Comparison of ENCODE assay signal across 7 cellular contexts in the genomic region with DNA sequence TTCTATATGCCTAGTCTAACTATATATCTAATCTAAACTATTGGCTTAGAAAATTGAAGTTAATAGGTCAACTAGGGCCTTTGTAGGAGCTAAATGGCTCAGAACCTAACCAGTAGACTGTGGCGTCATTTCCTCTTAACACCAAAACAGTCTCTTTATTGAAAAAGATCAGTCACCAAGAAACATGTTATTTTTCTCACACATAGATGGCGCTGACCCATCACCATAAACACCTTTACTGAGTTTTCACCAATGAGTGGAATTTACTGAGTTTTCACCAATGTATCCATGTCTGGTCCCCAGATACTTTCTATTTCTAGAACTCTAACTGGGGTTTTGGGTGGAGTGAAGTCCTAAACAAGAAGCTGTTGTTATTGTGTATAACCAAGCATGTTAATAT.
A peak's percentile ranks its signal among the peaks of the same experiment; 100 is the strongest.
DNase-seq lines count a peak whose midpoint lies in the region; ATAC-seq, FAIRE-seq and TF ChIP-seq lines count a peak whose summit lies in the region.

No MANE protein-coding gene starts in this region.

- H3K9ac ChIP-seq in GM12878 (ENCODE audit: control insufficient read depth, insufficient read depth, low read length) (no peak overlapping the region), neural progenitor cell (no peak overlapping the region)

- no peaks in the 10 kb centered on the region for H3K27me3 ChIP-seq in GM12878 (replicated peaks in 1 of 2; ENCODE audit: control insufficient read depth in 2 of 2, insufficient read depth in 2 of 2, low read length in 1 of 2)
- no peaks in the 10 kb centered on the region for H3K27me3 ChIP-seq in neural progenitor cell

- H3K4me3 Mint-ChIP-seq in neural progenitor cell: no peak overlapping the region

- no peaks in the 10 kb centered on the region for H3K36me3 Mint-ChIP-seq in neural progenitor cell

- H3K4me3 ChIP-seq in GM12878 (no peak overlapping the region), neural progenitor cell (no peak overlapping the region)

- H3K27ac Mint-ChIP-seq in neural progenitor cell: no peak overlapping the region

- no peaks in the 10 kb centered on the region for H3K9me3 ChIP-seq in GM12878 (replicated peaks; ENCODE audit: control insufficient read depth, insufficient read depth, low read length)
- no peaks in the 10 kb centered on the region for H3K9me3 ChIP-seq in neural progenitor cell (ENCODE audit: low read depth)

- DNase-seq in GM10248 (ENCODE audit: extremely low spot score) (no peak), LHCN-M2 (ENCODE audit: low read depth) (peak; percentile 75), GM12878 (ENCODE audit: low read depth, low spot score) (no peak), neural progenitor cell (ENCODE audit: low spot score) (peak; percentile 38), NCI-H1436 (lab: John Stamatoyannopoulos, UW) (no peak), NCI-H187 treated with DMSO at 0.1 percent for 48 hours (lab: John Stamatoyannopoulos, UW) (no peak), activated T-cell treated with anti-CD3 and anti-CD28 coated beads for 4 hours (no peak)

- no peaks in the 10 kb centered on the region for H4K20me1 ChIP-seq in GM12878 (ENCODE audit: control insufficient read depth, insufficient read depth)
- H4K20me1 ChIP-seq in neural progenitor cell (ENCODE audit: low read depth): no peaks in the 10 kb centered on the region

- POLR2A ChIA-PET in GM10248 (lab: Yijun Ruan, JAX): no interaction called here
- POLR2A ChIA-PET in GM12878 (lab: Charles Lee): no interaction called here

- no TSS peak for BruUV-seq in GM12878 (replicated peaks; lab: Mats Ljungman, UMichigan)

- H3K4me1 ChIP-seq in GM12878 (ENCODE audit: control insufficient read depth, insufficient read depth, low read length) (no peaks in the 10 kb centered on the region), neural progenitor cell (no peaks in the 10 kb centered on the region)

- H3K4me1 Mint-ChIP-seq in neural progenitor cell: no peaks in the 10 kb centered on the region

- H3K79me2 ChIP-seq in GM12878 (ENCODE audit: control insufficient read depth, insufficient read depth, low read length): no peaks in the 10 kb centered on the region
- no peaks in the 10 kb centered on the region for H3K79me2 ChIP-seq in neural progenitor cell (ENCODE audit: low read depth)

- in situ Hi-C loops in GM12878 (cut with MboI): no loop called here

- peaks cover 2% of the 10 kb centered on the region for H3K9me3 Mint-ChIP-seq in neural progenitor cell

- CTCF ChIA-PET in GM10248 (lab: Yijun Ruan, JAX) (no interaction called here), GM12878 (lab: Yijun Ruan, JAX) (interaction anchor here (1.7 kb wide), 2 partner anchors 17 to 1298 kb away, joined by 4 read pairs; no protein-coding TSS in a partner anchor)

- no peaks in the 10 kb centered on the region for H3K36me3 ChIP-seq in GM12878 (ENCODE audit: control insufficient read depth in 2 of 2, insufficient read depth in 2 of 2, low read length in 1 of 2)
- H3K36me3 ChIP-seq in neural progenitor cell: no peaks in the 10 kb centered on the region

- peak; percentile 43; the same call in 1 of the 2 replicates for TF ChIP-seq RAD21 in GM12878 (IDR thresholded peaks at IDR 0.05; ENCODE audit: insufficient read depth, low read depth, low read length)

- RAD21 ChIA-PET in GM12878 (lab: Charles Lee; ENCODE audit: unreplicated experiment): interaction anchor here (1.1 to 1.2 kb wide), 2 partner anchors 136 to 1298 kb away, joined by 3 read pairs; no protein-coding TSS in a partner anchor

- TF ChIP-seq CTCF in GM10248 (IDR thresholded peaks at IDR 0.05; ENCODE audit: control extremely low read depth, extremely low read depth, low read depth, missing control alignments) (peak; percentile 17), GM12878 (IDR thresholded peaks at IDR 0.05 in 2 of 3, conservative IDR thresholded peaks at IDR 0.05 in 1 of 3; ENCODE audit: control insufficient read depth in 2 of 3, extremely low read depth in 1 of 3, insufficient read depth in 1 of 3, low read depth in 3 of 3, low read length in 3 of 3) (peak in 1 of 3 experiments; percentile 32; a peak in 2 of 6 replicates), neural progenitor cell (IDR thresholded peaks at IDR 0.05) (peak; percentile 58)

- no peaks in the 10 kb centered on the region for H3K27me3 Mint-ChIP-seq in neural progenitor cell (ENCODE audit: insufficient read depth, low read depth)

- no peaks in the 10 kb centered on the region for H3F3A ChIP-seq in neural progenitor cell (ENCODE audit: low read depth)

- TF ChIP-seq POLR2A in GM12878 (IDR thresholded peaks at IDR 0.05; ENCODE audit: low read depth, low read length): no peak

- ATAC-seq in GM12878: peak; percentile 52

- H3K4me2 ChIP-seq in GM12878 (ENCODE audit: control insufficient read depth, insufficient read depth): no peak overlapping the region
- H3K4me2 ChIP-seq in neural progenitor cell: no peak overlapping the region

- H3K27ac ChIP-seq in GM12878 (ENCODE audit: control insufficient read depth, insufficient read depth): no peak overlapping the region
- no peak overlapping the region for H3K27ac ChIP-seq in neural progenitor cell

- no peak for TF ChIP-seq EP300 in GM12878 (IDR thresholded peaks at IDR 0.05; ENCODE audit: borderline replicate concordance in 1 of 2, control insufficient read depth in 1 of 2, low read depth in 2 of 2, low read length in 2 of 2)

- SMC1A ChIA-PET in GM12878 (lab: Charles Lee; ENCODE audit: uncharacterized antibody, unreplicated experiment): interaction anchor here (0.7 to 1.3 kb wide), 2 partner anchors 809 to 1011 kb away, joined by 3 read pairs; no protein-coding TSS in a partner anchor

- FAIRE-seq in GM12878 (lab: Jason Lieb, UNC): no peak

- no peak overlapping the region for H2AFZ ChIP-seq in GM12878 (ENCODE audit: control insufficient read depth, low read depth, low read length)
- no peak overlapping the region for H2AFZ ChIP-seq in neural progenitor cell (replicated peaks)

- WGBS in GM12878 (ENCODE audit: insufficient coverage, insufficient replicate concordance, low lambda C conversion rate, missing lambda C conversion rate): 35% methylated on average over 2 of the region's 2 CpGs

- intact Hi-C loops in GM12878 (cut with micrococcal nuclease; ENCODE audit: unreplicated experiment): loop anchor here (10.0 kb wide), 1 partner anchor 528 kb away; no protein-coding TSS in a partner anchor

TF ChIP-seq in GM12878, 131 proteins besides CTCF, POLR2A, EP300 and RAD21 (continues in another document):
- TF ChIP-seq, protein P1, sequence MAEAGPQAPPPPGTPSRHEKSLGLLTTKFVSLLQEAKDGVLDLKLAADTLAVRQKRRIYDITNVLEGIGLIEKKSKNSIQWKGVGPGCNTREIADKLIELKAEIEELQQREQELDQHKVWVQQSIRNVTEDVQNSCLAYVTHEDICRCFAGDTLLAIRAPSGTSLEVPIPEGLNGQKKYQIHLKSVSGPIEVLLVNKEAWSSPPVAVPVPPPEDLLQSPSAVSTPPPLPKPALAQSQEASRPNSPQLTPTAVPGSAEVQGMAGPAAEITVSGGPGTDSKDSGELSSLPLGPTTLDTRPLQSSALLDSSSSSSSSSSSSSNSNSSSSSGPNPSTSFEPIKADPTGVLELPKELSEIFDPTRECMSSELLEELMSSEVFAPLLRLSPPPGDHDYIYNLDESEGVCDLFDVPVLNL (IDR thresholded peaks at IDR 0.05; ENCODE audit: low read depth, low read length): no peak
- TF ChIP-seq NR2F1 (conservative IDR thresholded peaks at IDR 0.05) (no peak), RUNX3 (IDR thresholded peaks at IDR 0.05; ENCODE audit: low read length) (no peak), CREB1 (IDR thresholded peaks at IDR 0.05; ENCODE audit: low read depth) (no peak), TAF1 (IDR thresholded peaks at IDR 0.05; ENCODE audit: borderline replicate concordance, low read depth, low read length) (no peak), CBX5 (IDR thresholded peaks at IDR 0.05; ENCODE audit: low read depth) (no peak), EZH2 (IDR thresholded peaks at IDR 0.05; ENCODE audit: borderline replicate concordance, control insufficient read depth, low read depth, low read length) (no peak)
- TF ChIP-seq, protein P2, sequence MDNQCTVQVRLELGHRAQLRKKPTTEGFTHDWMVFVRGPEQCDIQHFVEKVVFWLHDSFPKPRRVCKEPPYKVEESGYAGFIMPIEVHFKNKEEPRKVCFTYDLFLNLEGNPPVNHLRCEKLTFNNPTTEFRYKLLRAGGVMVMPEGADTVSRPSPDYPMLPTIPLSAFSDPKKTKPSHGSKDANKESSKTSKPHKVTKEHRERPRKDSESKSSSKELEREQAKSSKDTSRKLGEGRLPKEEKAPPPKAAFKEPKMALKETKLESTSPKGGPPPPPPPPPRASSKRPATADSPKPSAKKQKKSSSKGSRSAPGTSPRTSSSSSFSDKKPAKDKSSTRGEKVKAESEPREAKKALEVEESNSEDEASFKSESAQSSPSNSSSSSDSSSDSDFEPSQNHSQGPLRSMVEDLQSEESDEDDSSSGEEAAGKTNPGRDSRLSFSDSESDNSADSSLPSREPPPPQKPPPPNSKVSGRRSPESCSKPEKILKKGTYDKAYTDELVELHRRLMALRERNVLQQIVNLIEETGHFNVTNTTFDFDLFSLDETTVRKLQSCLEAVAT (IDR thresholded peaks at IDR 0.05): no peak
- TF ChIP-seq, protein P3, sequence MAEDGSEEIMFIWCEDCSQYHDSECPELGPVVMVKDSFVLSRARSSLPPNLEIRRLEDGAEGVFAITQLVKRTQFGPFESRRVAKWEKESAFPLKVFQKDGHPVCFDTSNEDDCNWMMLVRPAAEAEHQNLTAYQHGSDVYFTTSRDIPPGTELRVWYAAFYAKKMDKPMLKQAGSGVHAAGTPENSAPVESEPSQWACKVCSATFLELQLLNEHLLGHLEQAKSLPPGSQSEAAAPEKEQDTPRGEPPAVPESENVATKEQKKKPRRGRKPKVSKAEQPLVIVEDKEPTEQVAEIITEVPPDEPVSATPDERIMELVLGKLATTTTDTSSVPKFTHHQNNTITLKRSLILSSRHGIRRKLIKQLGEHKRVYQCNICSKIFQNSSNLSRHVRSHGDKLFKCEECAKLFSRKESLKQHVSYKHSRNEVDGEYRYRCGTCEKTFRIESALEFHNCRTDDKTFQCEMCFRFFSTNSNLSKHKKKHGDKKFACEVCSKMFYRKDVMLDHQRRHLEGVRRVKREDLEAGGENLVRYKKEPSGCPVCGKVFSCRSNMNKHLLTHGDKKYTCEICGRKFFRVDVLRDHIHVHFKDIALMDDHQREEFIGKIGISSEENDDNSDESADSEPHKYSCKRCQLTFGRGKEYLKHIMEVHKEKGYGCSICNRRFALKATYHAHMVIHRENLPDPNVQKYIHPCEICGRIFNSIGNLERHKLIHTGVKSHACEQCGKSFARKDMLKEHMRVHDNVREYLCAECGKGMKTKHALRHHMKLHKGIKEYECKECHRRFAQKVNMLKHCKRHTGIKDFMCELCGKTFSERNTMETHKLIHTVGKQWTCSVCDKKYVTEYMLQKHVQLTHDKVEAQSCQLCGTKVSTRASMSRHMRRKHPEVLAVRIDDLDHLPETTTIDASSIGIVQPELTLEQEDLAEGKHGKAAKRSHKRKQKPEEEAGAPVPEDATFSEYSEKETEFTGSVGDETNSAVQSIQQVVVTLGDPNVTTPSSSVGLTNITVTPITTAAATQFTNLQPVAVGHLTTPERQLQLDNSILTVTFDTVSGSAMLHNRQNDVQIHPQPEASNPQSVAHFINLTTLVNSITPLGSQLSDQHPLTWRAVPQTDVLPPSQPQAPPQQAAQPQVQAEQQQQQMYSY (CRISPR knock-in tag; IDR thresholded peaks at IDR 0.05): no peak

Comparison
In these comparisons a context has a peak if more than half of its experiments do, and no peak if none do; other contexts are left out.
1. DNase-seq: peak in LHCN-M2 (single experiment) and neural progenitor cell (single experiment); none in GM10248 (single experiment), GM12878 (single experiment), NCI-H1436 (single experiment), NCI-H187 treated with DMSO at 0.1 percent for 48 hours (single experiment) and activated T-cell treated with anti-CD3 and anti-CD28 coated beads for 4 hours (single experiment).